12 cellular contexts compared by ENCODE assay signal in genomic region chr2:68679917-68680267, GRCh38. TPM values are rescaled to one million over a fixed set of nuclear protein-coding genes. Genes with fewer than 3 reads are reported as not detected.
DNase-seq lines count a peak whose midpoint lies in the region; ATAC-seq and TF ChIP-seq lines count a peak whose summit lies in the region.
"Not testable (repeated sequence)": the region's sequence is repeated elsewhere in the genome, so short reads cannot be mapped to it uniquely, and the experiment has no call there.
"Had no signal": no experiment of that assay in that cellular context is flagged by ENCODE, and none has a peak within 500 bp of the region (broad histone marks: within the 10 kb centered on the region; RNA-seq: fewer than 3 reads in every experiment).

No MANE protein-coding gene starts in this region.

- H3K27me3 Mint-ChIP-seq in activated CD8-positive, alpha-beta T cell treated with anti-CD3 and anti-CD28 coated beads for 36 hours: peaks cover 16% of the 10 kb centered on the region
- H3K27me3 Mint-ChIP-seq in chondrocyte (ENCODE audit: low read depth); nephron progenitor cell (ENCODE audit: low read depth, poor library complexity): not testable (repeated sequence)

- not testable (repeated sequence) for TF ChIP-seq CTCF in A673 (conservative IDR thresholded peaks at IDR 0.05; ENCODE audit: low read depth, low read length); activated CD8-positive, alpha-beta T cell treated with anti-CD3 and anti-CD28 coated beads for 36 hours (IDR thresholded peaks at IDR 0.05); chondrocyte (IDR thresholded peaks at IDR 0.05); hepatocyte (IDR thresholded peaks at IDR 0.05; ENCODE audit: poor library complexity); nephron progenitor cell (IDR thresholded peaks at IDR 0.05); stomach (IDR thresholded peaks at IDR 0.05)

- H3K4me1 Mint-ChIP-seq in activated CD8-positive, alpha-beta T cell treated with anti-CD3 and anti-CD28 coated beads for 36 hours (ENCODE audit: low read depth); chondrocyte (ENCODE audit: low read depth); nephron progenitor cell: not testable (repeated sequence)

- H3K36me3 Mint-ChIP-seq in activated CD8-positive, alpha-beta T cell treated with anti-CD3 and anti-CD28 coated beads for 36 hours (ENCODE audit: low read depth); chondrocyte (ENCODE audit: low read depth): not testable (repeated sequence)
- peaks cover 23% of the 10 kb centered on the region for H3K36me3 Mint-ChIP-seq in nephron progenitor cell (ENCODE audit: low read depth)

- not testable (repeated sequence) for H3K4me2 ChIP-seq in hepatocyte

- not testable (repeated sequence) for H3K9me2 ChIP-seq in hepatocyte (replicated peaks; ENCODE audit: insufficient read depth)

- H3K79me2 ChIP-seq in hepatocyte: not testable (repeated sequence)

- POLR2A ChIA-PET in A673 (lab: Charles Lee; ENCODE audit: low non-redundant PET); activated CD8-positive, alpha-beta T cell treated with anti-CD3 and anti-CD28 coated beads for 36 hours (lab: Charles Lee): not testable (repeated sequence)

- H3K9me3 ChIP-seq in A673 (ENCODE audit: low read depth, low read length, poor library complexity, severe bottlenecking); hepatocyte (ENCODE audit: low read depth): not testable (repeated sequence)
- H3K9me3 ChIP-seq in HUES48 (ENCODE audit: control insufficient read depth, insufficient read depth, low read length) (peaks cover 10% of the 10 kb centered on the region), stomach (peaks cover 0 to 16% (median 7%) of the 10 kb centered on the region in 4 donors)

- H3K27me3 ChIP-seq in A673 (replicated peaks; ENCODE audit: insufficient read depth, low read depth, low read length, poor library complexity); HUES48 (ENCODE audit: control insufficient read depth, insufficient read depth, low read length); hepatocyte; stomach: not testable (repeated sequence)

- H3K4me1 ChIP-seq in A673 (ENCODE audit: insufficient read depth, low read length, poor library complexity, severe bottlenecking); HUES48 (ENCODE audit: control insufficient read depth, insufficient read depth, low read length); hepatocyte (ENCODE audit: insufficient read depth); stomach: not testable (repeated sequence)

- H3K9ac ChIP-seq in HUES48 (ENCODE audit: low read depth, low read length): not testable (repeated sequence)

- H3K9me3 Mint-ChIP-seq in activated CD8-positive, alpha-beta T cell treated with anti-CD3 and anti-CD28 coated beads for 36 hours: not testable (repeated sequence)
- peaks cover 14% of the 10 kb centered on the region for H3K9me3 Mint-ChIP-seq in chondrocyte (ENCODE audit: low read depth)
- peaks cover 45% of the 10 kb centered on the region for H3K9me3 Mint-ChIP-seq in nephron progenitor cell

- H3K36me3 ChIP-seq in A673 (ENCODE audit: insufficient read depth, low read length, poor library complexity, severe bottlenecking); HUES48 (ENCODE audit: control insufficient read depth, insufficient read depth, low read length); hepatocyte (replicated peaks; ENCODE audit: insufficient read depth, low read depth); stomach: not testable (repeated sequence)

- peak overlapping the region; percentile 37 for H3K4me3 ChIP-seq in A673 (ENCODE audit: low read depth, low read length, poor library complexity, severe bottlenecking)
- peak overlapping the region; percentile 46; the same call in 1 of the 2 replicates for H3K4me3 ChIP-seq in HUES48 (ENCODE audit: low read depth, low read length)
- not testable (repeated sequence) for H3K4me3 ChIP-seq in hepatocyte
- H3K4me3 ChIP-seq in stomach: peak overlapping the region; percentile 25 to 41 (median 32)

- TF ChIP-seq EP300 in stomach (IDR thresholded peaks at IDR 0.05): not testable (repeated sequence)

- DNase-seq in A673 (ENCODE audit: low spot score); activated CD8-positive, alpha-beta T cell treated with anti-CD3 and anti-CD28 coated beads for 36 hours; chondrocyte (ENCODE audit: low spot score); hepatocyte (ENCODE audit: low spot score); nephron progenitor cell; stomach: not testable (repeated sequence)
- DNase-seq in NCI-H748 (lab: John Stamatoyannopoulos, UW; ENCODE audit: unreplicated experiment): peak; percentile 18

- 92% methylated on average over 6 of the region's 9 CpGs for WGBS in hepatocyte (ENCODE audit: low lambda C conversion rate, missing lambda C conversion rate)
- WGBS in stomach, 5 donors: 59 to 81% (median 71%) methylated on average over 5 to 8 of the region's 9 CpGs

- not testable (repeated sequence) for H3K27ac ChIP-seq in A673 (ENCODE audit: low read depth, low read length, poor library complexity, severe bottlenecking); HUES48 (ENCODE audit: low read depth, low read length); hepatocyte
- peak overlapping the region in 1 of 5 donors; percentile 46 for H3K27ac ChIP-seq in stomach

- CTCF ChIA-PET in A673 (lab: Charles Lee): not testable (repeated sequence)
- CTCF ChIA-PET in activated CD8-positive, alpha-beta T cell treated with anti-CD3 and anti-CD28 coated beads for 36 hours (lab: Charles Lee): interaction anchor here (1.9 kb wide), 1 partner anchor 72 kb away, joined by 3 read pairs; no protein-coding TSS in a partner anchor

- not testable (repeated sequence) for TF ChIP-seq POLR2A in stomach (IDR thresholded peaks at IDR 0.05)

- H3K27ac Mint-ChIP-seq in activated CD8-positive, alpha-beta T cell treated with anti-CD3 and anti-CD28 coated beads for 36 hours; nephron progenitor cell: not testable (repeated sequence)
- peak overlapping the region; percentile 41 for H3K27ac Mint-ChIP-seq in chondrocyte (ENCODE audit: unreplicated experiment)

- peak overlapping the region; percentile 18 for H2AFZ ChIP-seq in hepatocyte

- H4K20me1 ChIP-seq in hepatocyte (ENCODE audit: insufficient read depth, poor library complexity, severe bottlenecking): not testable (repeated sequence)

- not testable (repeated sequence) for ATAC-seq in activated CD8-positive, alpha-beta T cell treated with anti-CD3 and anti-CD28 coated beads for 36 hours

- intact Hi-C loops in A673 (cut with micrococcal nuclease; ENCODE audit: unreplicated experiment); activated CD8-positive, alpha-beta T cell treated with anti-CD3 and anti-CD28 coated beads for 36 hours (cut with micrococcal nuclease); stomach (cut with DNase I; ENCODE audit: low total_unique reads): not testable (repeated sequence)

- H3K4me3 Mint-ChIP-seq in activated CD8-positive, alpha-beta T cell treated with anti-CD3 and anti-CD28 coated beads for 36 hours: peak overlapping the region; percentile 32
- peak overlapping the region; percentile 67 for H3K4me3 Mint-ChIP-seq in chondrocyte (ENCODE audit: unreplicated experiment)
- peak overlapping the region; percentile 72 for H3K4me3 Mint-ChIP-seq in nephron progenitor cell

- BruUV-seq in A673 (replicated peaks; lab: Mats Ljungman, UMichigan): TSS peak; percentile 51

RNA-seq across cellular contexts. Expression of gene PROKR1, which starts 36.5 kb away (rescaled TPM):
- total RNA-seq in A673 (2021): 15.7 and 19.6 TPM in 2 replicates
- not detected for total RNA-seq in activated CD8-positive, alpha-beta T cell treated with anti-CD3 and anti-CD28 coated beads for 36 hours
- total RNA-seq in chondrocyte: not detected in 3 replicates
- total RNA-seq in hepatocyte: 0.20 TPM in 1 of 2 replicates, not detected in the other
- polyA plus RNA-seq in hepatocyte: not detected in 2 replicates
- total RNA-seq in stomach: not detected
- polyA plus RNA-seq in stomach: not detected
- total RNA-seq: mammary epithelial cell; natural killer cell treated with Interleukin-12 subunit alpha and Interleukin-12 subunit beta and Interleukin-15 and Interleukin-18, amount 100 ng/mL, for 72 hours; NCI-H460 had no signal
- polyA plus RNA-seq: BJ had no signal

RNA-seq across cellular contexts. Expression of gene ARHGAP25, which starts 54.7 kb away (rescaled TPM):
- 5.4 and 6.2 TPM in 2 replicates for total RNA-seq in A673 (2021)
- total RNA-seq in activated CD8-positive, alpha-beta T cell treated with anti-CD3 and anti-CD28 coated beads for 36 hours: 10 to 100 TPM; 59.3 to 61.5 TPM
- 0.31 to 0.50 TPM in 2 of 3 replicates, not detected in the other for total RNA-seq in chondrocyte
- 0.47 TPM in 1 of 2 replicates, not detected in the other for total RNA-seq in hepatocyte
- polyA plus RNA-seq in hepatocyte: 0.12 and 0.21 TPM in 2 replicates
- 10 to 100 TPM in 2 of 5 donors, 1 to 10 TPM in 1, under 1 TPM in 1, not detected in 1; 0.29 to 17.1 (median 8.7) TPM for total RNA-seq in stomach
- polyA plus RNA-seq in stomach: 1 to 10 TPM; 3.6 to 6.3 (median 4.0) TPM
- polyA plus RNA-seq: BJ had no signal

Comparison
In these comparisons a context has a peak if more than half of its experiments do, and no peak if none do; other contexts are left out.
1. RNA of gene PROKR1, which starts 36.5 kb away (total RNA-seq): 15.7 to 19.6 TPM in A673; 0.20 TPM in hepatocyte, not detected in chondrocyte, not detected in activated CD8-positive, alpha-beta T cell treated with anti-CD3 and anti-CD28 coated beads for 36 hours and not detected in stomach; every median in the first group is over 10 times any median in the second.
2. Peak in every context shown above with its lines, with median percentiles within 50 percentile points of each other: H3K4me3 Mint-ChIP-seq.